In genomic region chr16:69595127-69596036, GRCh38 we compare ENCODE assay signal across 15 cellular contexts. TPM values are rescaled to one million over a fixed set of nuclear protein-coding genes. Genes with fewer than 3 reads are reported as not detected.
DNase-seq lines count a peak whose midpoint lies in the region; ATAC-seq and FAIRE-seq lines count a peak whose summit lies in the region.
"Had no signal": no experiment of that assay in that cellular context is flagged by ENCODE, and none has a peak within 500 bp of the region (broad histone marks: within the 10 kb centered on the region; RNA-seq: fewer than 3 reads in every experiment).

No MANE protein-coding gene starts in this region.

- H3K27ac ChIP-seq in epithelial cell of prostate: peak overlapping the region; percentile 86
- H3K27ac ChIP-seq: right lobe of liver had no signal

- DNase-seq in activated CD4-positive, alpha-beta T cell treated with anti-CD3 and anti-CD28 coated beads, Interleukin-2, amount 10 ng/mL, durations not matched to agents 24 days and 14 days: no peak
- no peak for DNase-seq in activated CD4-positive, alpha-beta T cell treated with anti-CD3 and anti-CD28 coated beads, Interleukin-2, amount 50 U/mL, for 1 hour
- DNase-seq in RCC 7860 (ENCODE audit: low spot score): peak; percentile 50
- DNase-seq in epithelial cell of prostate (ENCODE audit: low read depth, low spot score): peak; percentile 12
- DNase-seq in renal cortical epithelial cell (ENCODE audit: low read depth): peak; percentile 43
- no peak for DNase-seq in NCI-H2227 (lab: John Stamatoyannopoulos, UW; ENCODE audit: unreplicated experiment)
- DNase-seq in NCI-H2171 treated with DMSO at 0.1 percent for 48 hours (lab: John Stamatoyannopoulos, UW): no peak
- DNase-seq: activated CD4-positive, alpha-beta T cell treated with anti-CD3 and anti-CD28 coated beads for 1 hour; DMS79 treated with DMSO at 0.1 percent for 48 hours; NCI-H1105 treated with DMSO at 0.1 percent for 48 hours; NCI-H69; right lobe of liver had no signal

- ATAC-seq in HG03196 (IDR thresholded peaks at IDR 0.05; ENCODE audit: unreplicated experiment): no peak

- peak; percentile 73 for FAIRE-seq in RCC 7860 (lab: Jason Lieb, UNC)
- FAIRE-seq: A204.1 had no signal

- peaks cover 26% of the 10 kb centered on the region for H3K4me1 Mint-ChIP-seq in activated CD4-positive, alpha-beta T cell treated with anti-CD3 and anti-CD28 coated beads, Interleukin-2, amount 10 ng/mL, durations not matched to agents 24 days and 14 days

- H3K27ac Mint-ChIP-seq in activated CD4-positive, alpha-beta T cell treated with anti-CD3 and anti-CD28 coated beads, Interleukin-2, amount 10 ng/mL, durations not matched to agents 24 days and 14 days: peak overlapping the region; percentile 42
- H3K27ac Mint-ChIP-seq: activated naive CD4-positive, alpha-beta T cell treated with anti-CD3 and anti-CD28 coated beads, Interleukin-2, amount 50 U/mL, for 24 hours had no signal

- H3K36me3 Mint-ChIP-seq in activated CD4-positive, alpha-beta T cell treated with anti-CD3 and anti-CD28 coated beads, Interleukin-2, amount 10 ng/mL, durations not matched to agents 24 days and 14 days (ENCODE audit: low read depth): peaks cover 22% of the 10 kb centered on the region

- H3K27me3 Mint-ChIP-seq in activated CD4-positive, alpha-beta T cell treated with anti-CD3 and anti-CD28 coated beads, Interleukin-2, amount 10 ng/mL, durations not matched to agents 24 days and 14 days: no peaks in the 10 kb centered on the region
- H3K27me3 Mint-ChIP-seq: activated naive CD4-positive, alpha-beta T cell treated with anti-CD3 and anti-CD28 coated beads, Interleukin-2, amount 50 U/mL, for 24 hours had no signal

- H3K4me3 Mint-ChIP-seq in activated CD4-positive, alpha-beta T cell treated with anti-CD3 and anti-CD28 coated beads, Interleukin-2, amount 10 ng/mL, durations not matched to agents 24 days and 14 days: no peak overlapping the region
- H3K4me3 Mint-ChIP-seq: activated naive CD4-positive, alpha-beta T cell treated with anti-CD3 and anti-CD28 coated beads, Interleukin-2, amount 50 U/mL, for 24 hours had no signal

- intact Hi-C loops in activated CD4-positive, alpha-beta T cell treated with anti-CD3 and anti-CD28 coated beads, Interleukin-2, amount 10 ng/mL, durations not matched to agents 24 days and 14 days (cut with micrococcal nuclease): no loop called here

- no peaks in the 10 kb centered on the region for H3K9me3 Mint-ChIP-seq in activated CD4-positive, alpha-beta T cell treated with anti-CD3 and anti-CD28 coated beads, Interleukin-2, amount 10 ng/mL, durations not matched to agents 24 days and 14 days
- H3K9me3 Mint-ChIP-seq: activated naive CD4-positive, alpha-beta T cell treated with anti-CD3 and anti-CD28 coated beads, Interleukin-2, amount 50 U/mL, for 24 hours had no signal

RNA-seq across cellular contexts. Expression of gene NFAT5, which starts 29.6 kb away (rescaled TPM):
- 46.3 and 54.6 TPM in 2 replicates for total RNA-seq in activated CD4-positive, alpha-beta T cell treated with anti-CD3 and anti-CD28 coated beads, Interleukin-2, amount 10 ng/mL, durations not matched to agents 24 days and 14 days
- total RNA-seq in renal cortical epithelial cell: 7.5 and 57.6 TPM in 2 replicates

Comparison
In these comparisons a context has a peak if more than half of its experiments do, and no peak if none do; other contexts are left out.
1. DNase-seq: peak in RCC 7860 (single experiment), epithelial cell of prostate (single experiment) and renal cortical epithelial cell (single experiment); none in activated CD4-positive, alpha-beta T cell treated with anti-CD3 and anti-CD28 coated beads, Interleukin-2, amount 10 ng/mL, durations not matched to agents 24 days and 14 days (single experiment), activated CD4-positive, alpha-beta T cell treated with anti-CD3 and anti-CD28 coated beads, Interleukin-2, amount 50 U/mL, for 1 hour (single experiment), NCI-H2227 (single experiment) and NCI-H2171 treated with DMSO at 0.1 percent for 48 hours (single experiment).